ENCODE assay signal across 1 cellular context in the genomic region with DNA sequence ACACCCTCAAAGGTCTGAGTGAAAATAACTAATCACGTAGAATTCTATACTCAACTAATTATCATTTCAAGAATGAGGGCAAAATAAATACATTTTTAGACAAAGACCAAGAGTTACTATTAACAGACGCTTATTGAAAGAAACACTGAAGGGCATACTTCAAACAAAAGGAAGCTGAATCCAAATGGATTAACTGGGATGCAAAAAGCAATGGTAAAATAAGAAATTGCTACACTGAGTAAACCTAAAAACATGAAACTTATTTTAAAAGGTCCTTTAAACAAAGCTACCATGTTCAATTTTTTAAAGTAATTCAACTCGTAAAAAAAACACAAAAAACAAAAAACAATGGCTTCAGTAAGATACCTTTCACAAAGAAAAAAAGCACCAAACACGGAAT.
TF ChIP-seq lines count a peak whose summit lies in the region.

No MANE protein-coding gene starts in this region.

TF ChIP-seq in H1, 55 proteins besides CTCF, POLR2A, EP300 and RAD21 (continued from another document):
- TF ChIP-seq KDM1A (IDR thresholded peaks at IDR 0.05; ENCODE audit: borderline replicate concordance, low read length) (no peak), HDAC6 (IDR thresholded peaks at IDR 0.05; ENCODE audit: low read depth, low read length) (no peak), TAF7 (optimal IDR thresholded peaks at IDR 0.05; ENCODE audit: borderline replicate concordance, low read depth, low read length) (no peak), YY1 (IDR thresholded peaks at IDR 0.05; ENCODE audit: low read depth, low read length) (no peak), BACH1 (IDR thresholded peaks at IDR 0.05; ENCODE audit: low read length) (no peak), JUND (IDR thresholded peaks at IDR 0.05; ENCODE audit: low read length) (no peak), CHD1 (IDR thresholded peaks at IDR 0.05; ENCODE audit: low read depth, low read length) (no peak), RNF2 (IDR thresholded peaks at IDR 0.05; ENCODE audit: borderline replicate concordance, low read depth, low read length, missing control alignments, poor library complexity, severe bottlenecking) (no peak)
